ENCODE assay signal across 36 cellular contexts in genomic region chr1:232517204-232517603, GRCh38.
"Had no signal": no experiment of that assay in that cellular context is flagged by ENCODE, and none has a peak within 500 bp of the region (broad histone marks: within the 10 kb centered on the region; RNA-seq: fewer than 3 reads in every experiment).

No MANE protein-coding gene starts in this region.

- H3K27me3 ChIP-seq: adrenal gland, ascending aorta, body of pancreas, brain microvascular endothelial cell, breast epithelium, cardiac muscle cell had no signal

- H3K4me3 Mint-ChIP-seq: activated naive CD4-positive, alpha-beta T cell treated with anti-CD3 and anti-CD28 coated beads for 36 hours; activated naive CD4-positive, alpha-beta T cell treated with anti-CD3 and anti-CD28 coated beads, Interleukin-2, amount 10 ng/mL, durations not matched to agents 7 days and 5 days; activated naive CD4-positive, alpha-beta T cell treated with anti-CD3 and anti-CD28 coated beads, Interleukin-2, amount 50 U/mL, for 24 hours; activated naive CD8-positive, alpha-beta T cell; activated naive CD8-positive, alpha-beta T cell treated with anti-CD3 and anti-CD28 coated beads for 36 hours; activated naive CD8-positive, alpha-beta T cell treated with anti-CD3 and anti-CD28 coated beads, Interleukin-2, amount 10 ng/mL, durations not matched to agents 7 days and 5 days; activated naive CD8-positive, alpha-beta T cell treated with anti-CD3 and anti-CD28 coated beads, Interleukin-2, amount 50 U/mL, for 24 hours; activated T-cell treated with anti-CD3 and anti-CD28 coated beads, Interleukin-2, amount 50 U/mL, for 4 hours; activated T-cell treated with anti-CD3 and anti-CD28 coated beads, Interleukin-2, amount 50 U/mL, for 72 hours; activated T-helper 1 cell treated with anti-CD3 and anti-CD28 coated beads, Interleukin-12 subunit alpha, Interleukin-12 subunit beta, Interleukin-2, Interleukin-4 antibody, amounts not matched to agents 30 ng/mL and 10 ng/mL and 1 ng/mL, durations not matched to agents 14 hours and 24 hours and 36 hours; activated T-helper 17 cell treated with anti-CD3 and anti-CD28 coated beads, Interleukin-2, amount 50 U/mL, for 72 hours; brain; central memory CD8-positive, alpha-beta T cell had no signal

- H3K4me1 Mint-ChIP-seq: activated naive CD4-positive, alpha-beta T cell treated with anti-CD3 and anti-CD28 coated beads, Interleukin-2, amount 10 ng/mL, durations not matched to agents 7 days and 5 days; activated naive CD4-positive, alpha-beta T cell treated with anti-CD3 and anti-CD28 coated beads, Interleukin-2, amount 50 U/mL, for 24 hours; activated naive CD8-positive, alpha-beta T cell treated with anti-CD3 and anti-CD28 coated beads for 36 hours; activated naive CD8-positive, alpha-beta T cell treated with anti-CD3 and anti-CD28 coated beads, Interleukin-2, amount 10 ng/mL, durations not matched to agents 7 days and 5 days had no signal

- H3K36me3 Mint-ChIP-seq: activated naive CD4-positive, alpha-beta T cell treated with anti-CD3 and anti-CD28 coated beads, Interleukin-2, amount 10 ng/mL, durations not matched to agents 7 days and 5 days; activated naive CD4-positive, alpha-beta T cell treated with anti-CD3 and anti-CD28 coated beads, Interleukin-2, amount 50 U/mL, for 72 hours; activated naive CD8-positive, alpha-beta T cell; activated naive CD8-positive, alpha-beta T cell treated with anti-CD3 and anti-CD28 coated beads for 36 hours; activated naive CD8-positive, alpha-beta T cell treated with anti-CD3 and anti-CD28 coated beads, Interleukin-2, amount 10 ng/mL, durations not matched to agents 7 days and 5 days had no signal

- H3K27ac ChIP-seq: adrenal gland, ascending aorta, body of pancreas, brain microvascular endothelial cell, breast epithelium, cardiac muscle cell had no signal

- ATAC-seq: activated naive CD4-positive, alpha-beta T cell treated with anti-CD3 and anti-CD28 coated beads, Interleukin-2, amount 50 U/mL, for 72 hours; activated naive CD8-positive, alpha-beta T cell treated with anti-CD3 and anti-CD28 coated beads, Interleukin-2, amount 50 U/mL, for 24 hours; activated T-cell treated with anti-CD3 and anti-CD28 coated beads, Interleukin-2, amount 50 U/mL, for 4 hours; activated T-cell treated with anti-CD3 and anti-CD28 coated beads, Interleukin-2, amount 50 U/mL, for 72 hours; activated T-helper 17 cell treated with anti-CD3 and anti-CD28 coated beads, Interleukin-2, amount 50 U/mL, for 72 hours; body of pancreas had no signal

- H3K4me3 ChIP-seq: adrenal gland, ascending aorta, body of pancreas, breast epithelium, cardiac muscle cell had no signal

- H3K27ac Mint-ChIP-seq: activated naive CD4-positive, alpha-beta T cell treated with anti-CD3 and anti-CD28 coated beads for 36 hours; activated naive CD4-positive, alpha-beta T cell treated with anti-CD3 and anti-CD28 coated beads, Interleukin-2, amount 10 ng/mL, durations not matched to agents 7 days and 5 days; activated naive CD4-positive, alpha-beta T cell treated with anti-CD3 and anti-CD28 coated beads, Interleukin-2, amount 50 U/mL, for 24 hours; activated naive CD4-positive, alpha-beta T cell treated with anti-CD3 and anti-CD28 coated beads, Interleukin-2, amount 50 U/mL, for 72 hours; activated naive CD8-positive, alpha-beta T cell; activated naive CD8-positive, alpha-beta T cell treated with anti-CD3 and anti-CD28 coated beads for 36 hours; activated naive CD8-positive, alpha-beta T cell treated with anti-CD3 and anti-CD28 coated beads, Interleukin-2, amount 10 ng/mL, durations not matched to agents 7 days and 5 days; activated naive CD8-positive, alpha-beta T cell treated with anti-CD3 and anti-CD28 coated beads, Interleukin-2, amount 50 U/mL, for 24 hours; activated T-cell treated with anti-CD3 and anti-CD28 coated beads, Interleukin-2, amount 50 U/mL, for 72 hours; activated T-helper 1 cell treated with anti-CD3 and anti-CD28 coated beads, Interleukin-12 subunit alpha, Interleukin-12 subunit beta, Interleukin-2, Interleukin-4 antibody, amounts not matched to agents 30 ng/mL and 10 ng/mL and 1 ng/mL, durations not matched to agents 14 hours and 24 hours and 36 hours; activated T-helper 17 cell treated with anti-CD3 and anti-CD28 coated beads, Interleukin-2, amount 50 U/mL, for 72 hours; activated T-helper 2 cell treated with anti-CD3 and anti-CD28 coated beads, Interferon-gamma antibody, Interleukin-2, Interleukin-4, amounts not matched to agents 10 μg/mL and 5 μg/mL and 100 μg/mL, durations not matched to agents 14 hours and 24 hours and 36 hours had no signal

- H3K36me3 ChIP-seq: adrenal gland, ascending aorta, brain microvascular endothelial cell, breast epithelium had no signal

- H3K4me1 ChIP-seq: adrenal gland, ascending aorta, body of pancreas, breast epithelium had no signal

- H3K27me3 Mint-ChIP-seq: activated naive CD4-positive, alpha-beta T cell treated with anti-CD3 and anti-CD28 coated beads, Interleukin-2, amount 50 U/mL, for 24 hours; brain; central memory CD8-positive, alpha-beta T cell had no signal

- H3K9me3 Mint-ChIP-seq: activated naive CD4-positive, alpha-beta T cell treated with anti-CD3 and anti-CD28 coated beads for 36 hours; activated naive CD4-positive, alpha-beta T cell treated with anti-CD3 and anti-CD28 coated beads, Interleukin-2, amount 10 ng/mL, durations not matched to agents 7 days and 5 days; activated naive CD4-positive, alpha-beta T cell treated with anti-CD3 and anti-CD28 coated beads, Interleukin-2, amount 50 U/mL, for 24 hours; activated naive CD8-positive, alpha-beta T cell treated with anti-CD3 and anti-CD28 coated beads for 36 hours; activated naive CD8-positive, alpha-beta T cell treated with anti-CD3 and anti-CD28 coated beads, Interleukin-2, amount 10 ng/mL, durations not matched to agents 7 days and 5 days; activated naive CD8-positive, alpha-beta T cell treated with anti-CD3 and anti-CD28 coated beads, Interleukin-2, amount 50 U/mL, for 24 hours; activated T-cell treated with anti-CD3 and anti-CD28 coated beads, Interleukin-2, amount 50 U/mL, for 4 hours; activated T-helper 1 cell treated with anti-CD3 and anti-CD28 coated beads, Interleukin-12 subunit alpha, Interleukin-12 subunit beta, Interleukin-2, Interleukin-4 antibody, amounts not matched to agents 30 ng/mL and 10 ng/mL and 1 ng/mL, durations not matched to agents 14 hours and 24 hours and 36 hours; activated T-helper 17 cell treated with anti-CD3 and anti-CD28 coated beads, Interleukin-2, amount 50 U/mL, for 72 hours; activated T-helper 2 cell treated with anti-CD3 and anti-CD28 coated beads, Interferon-gamma antibody, Interleukin-2, Interleukin-4, amounts not matched to agents 10 μg/mL and 5 μg/mL and 100 μg/mL, durations not matched to agents 14 hours and 24 hours and 36 hours; central memory CD8-positive, alpha-beta T cell had no signal

- DNase-seq: activated effector memory CD4-positive, alpha-beta T cell treated with anti-CD3 and anti-CD28 coated beads, Interleukin-2, amount 50 U/mL, for 16 hours; activated effector memory CD4-positive, alpha-beta T cell treated with Interleukin-2 at 50 U/mL for 16 hours; activated gamma-delta T cell; activated gamma-delta T cell treated with Interleukin-2 at 50 U/mL for 16 hours; activated naive CD4-positive, alpha-beta T cell; activated naive CD4-positive, alpha-beta T cell treated with anti-CD3 and anti-CD28 coated beads for 36 hours; activated naive CD4-positive, alpha-beta T cell treated with anti-CD3 and anti-CD28 coated beads, Interleukin-2, amount 10 ng/mL, durations not matched to agents 7 days and 5 days; activated naive CD4-positive, alpha-beta T cell treated with anti-CD3 and anti-CD28 coated beads, Interleukin-2, amount 50 U/mL, for 16 hours; activated naive CD4-positive, alpha-beta T cell treated with Interleukin-2 at 50 U/mL for 16 hours; activated naive CD8-positive, alpha-beta T cell treated with anti-CD3 and anti-CD28 coated beads for 36 hours; activated naive CD8-positive, alpha-beta T cell treated with anti-CD3 and anti-CD28 coated beads, Interleukin-2, amount 10 ng/mL, durations not matched to agents 7 days and 5 days; activated naive CD8-positive, alpha-beta T cell treated with anti-CD3 and anti-CD28 coated beads, Interleukin-2, amount 50 U/mL, for 24 hours; activated T-cell treated with anti-CD3 and anti-CD28 coated beads, Interleukin-2, amount 50 U/mL, for 4 hours; activated T-cell treated with anti-CD3 and anti-CD28 coated beads, Interleukin-2, amount 50 U/mL, for 48 hours; activated T-cell treated with anti-CD3 and anti-CD28 coated beads, Interleukin-2, amount 50 U/mL, for 72 hours; adrenal gland; amniotic stem cell; amygdala; anterior cingulate cortex; aorta; body of pancreas; brain microvascular endothelial cell; caudate nucleus; central memory CD4-positive, alpha-beta T cell; cerebellar nuclear complex had no signal
